16 cellular contexts compared by ENCODE assay signal in genomic region chr2:112229365-112229764, GRCh38. TPM values are rescaled to one million over a fixed set of nuclear protein-coding genes. Genes with fewer than 3 reads are reported as not detected.
A peak's percentile ranks its signal among the peaks of the same experiment; 100 is the strongest.
DNase-seq lines count a peak whose midpoint lies in the region; ATAC-seq, FAIRE-seq and TF ChIP-seq lines count a peak whose summit lies in the region.
"Had no signal": no experiment of that assay in that cellular context is flagged by ENCODE, and none has a peak within 500 bp of the region (broad histone marks: within the 10 kb centered on the region; RNA-seq: fewer than 3 reads in every experiment).

No MANE protein-coding gene starts in this region.

- H3K4me2 ChIP-seq in keratinocyte (ENCODE audit: control insufficient read depth, extremely low read depth, insufficient read depth, low read depth, low read length) = no peak overlapping the region

- dilution Hi-C loops in keratinocyte (cut with MboI; ENCODE audit: extremely low pct_ligation_motif_present, low sequenced_read_pairs) = no loop called here

- no peak overlapping the region for H3K9ac ChIP-seq in keratinocyte (ENCODE audit: control insufficient read depth, extremely low read depth, insufficient read depth, low read length)

- no peaks in the 10 kb centered on the region for H3K9me3 ChIP-seq in keratinocyte (ENCODE audit: control insufficient read depth, low read depth, low read length)
- H3K9me3 ChIP-seq: psoas muscle had no signal

- peak; percentile 94 for FAIRE-seq in keratinocyte (lab: Jason Lieb, UNC)

- no peak for ATAC-seq in GM18519 (IDR thresholded peaks at IDR 0.05; ENCODE audit: low FRiP score, unreplicated experiment)
- ATAC-seq in GM21528 (IDR thresholded peaks at IDR 0.05; ENCODE audit: low FRiP score, unreplicated experiment) = no peak
- ATAC-seq: stimulated activated naive CD8-positive, alpha-beta T cell treated with anti-CD3 and anti-CD28 coated beads, Interleukin-15, amount 100 ng/mL, for 72 hours had no signal

- no peak for TF ChIP-seq CTCF in keratinocyte (optimal IDR thresholded peaks at IDR 0.05 in 1 of 3, IDR thresholded peaks at IDR 0.05 in 1 of 3, conservative IDR thresholded peaks at IDR 0.05 in 1 of 3; ENCODE audit: extremely low read depth in 1 of 3, insufficient read depth in 2 of 3, low read length in 3 of 3)

- no peak overlapping the region for H3K27ac ChIP-seq in keratinocyte (ENCODE audit: control insufficient read depth, insufficient read depth, low read length)
- H3K27ac ChIP-seq: psoas muscle had no signal

- peaks cover 12% of the 10 kb centered on the region for H3K4me1 ChIP-seq in keratinocyte (ENCODE audit: control insufficient read depth, extremely low read depth, insufficient read depth, low read length)
- H3K4me1 ChIP-seq: psoas muscle had no signal

- H2AFZ ChIP-seq in keratinocyte (ENCODE audit: control insufficient read depth, low read length) = no peak overlapping the region

- H4K20me1 ChIP-seq in keratinocyte (ENCODE audit: control insufficient read depth, extremely low read depth, insufficient read depth, low read length) = no peaks in the 10 kb centered on the region

- H3K9me1 ChIP-seq in keratinocyte (ENCODE audit: control insufficient read depth, extremely low read depth, insufficient read depth, low read length) = no peaks in the 10 kb centered on the region

- H3K79me2 ChIP-seq in keratinocyte (ENCODE audit: control insufficient read depth, insufficient read depth, low read length) = no peaks in the 10 kb centered on the region

- peaks cover 0 to 3% of the 10 kb centered on the region in 2 experiments for H3K36me3 ChIP-seq in keratinocyte (ENCODE audit: control insufficient read depth in 2 of 2, extremely low read depth in 1 of 2, insufficient read depth in 2 of 2, low read length in 2 of 2)

- no peaks in the 10 kb centered on the region for H3K27me3 ChIP-seq in keratinocyte (ENCODE audit: control insufficient read depth, extremely low read depth, insufficient read depth, low read length)

- peak; percentile 94 for DNase-seq in DMS79 (lab: John Stamatoyannopoulos, UW)
- peak; percentile 93 for DNase-seq in NCI-H1105 treated with DMSO at 0.1 percent for 48 hours (lab: John Stamatoyannopoulos, UW)
- peak; percentile 1 for DNase-seq in amniotic epithelial cell (ENCODE audit: low read depth)
- DNase-seq in keratinocyte (ENCODE audit: low read depth, low spot score) = peak; percentile 84
- DNase-seq in stimulated activated CD4-positive, alpha-beta T cell treated with anti-CD3 and anti-CD28 coated beads, Interleukin-2, amount 100 ng/mL, for 48 hours = no peak
- DNase-seq in NCI-H526 treated with DMSO at 0.1 percent for 48 hours (lab: John Stamatoyannopoulos, UW) = no peak
- DNase-seq: activated CD8-positive, alpha-beta memory T cell treated with anti-CD3 and anti-CD28 coated beads, Interleukin-2, amount 50 U/mL, for 4 hours; CD4-positive, alpha-beta T cell; effector memory CD4-positive, alpha-beta T cell; IMR-90; NCI-H2029 treated with DMSO at 0.1 percent for 48 hours; psoas muscle; stimulated activated CD4-positive, alpha-beta T cell treated with anti-CD3 and anti-CD28 coated beads, Interleukin-4, amount 100 ng/mL, for 1 hour; stimulated activated naive CD8-positive, alpha-beta T cell treated with anti-CD3 and anti-CD28 coated beads, Interleukin-15, amount 100 ng/mL, for 72 hours had no signal

- H3K4me3 ChIP-seq in keratinocyte (ENCODE audit: control insufficient read depth in 2 of 3, extremely low read depth in 1 of 3, insufficient read depth in 2 of 3, low read depth in 1 of 3, low read length in 3 of 3) = no peak overlapping the region
- H3K4me3 ChIP-seq: psoas muscle had no signal

RNA-seq across cellular contexts. Expression of gene ZC3H8, which starts 25.5 kb away (rescaled TPM):
- 7.1 to 11.4 TPM (median 7.5 TPM) in 3 replicates for polyA plus RNA-seq in keratinocyte
- polyA plus RNA-seq in keratinocyte (2011; ENCODE audit: low read depth) = 85.9 TPM
- 6.0 and 9.7 TPM in 2 replicates for polyA plus RNA-seq in keratinocyte (2011; cell fraction: cytosol; rRNA removed)
- polyA plus RNA-seq in keratinocyte (2011; cell fraction: nucleus; rRNA removed) = 10.7 and 16.7 TPM in 2 replicates
- polyA plus RNA-seq in keratinocyte (2012; ENCODE audit: low replicate concordance) = 10.7 and 11.1 TPM in 2 replicates
- 1.1 to 5.8 TPM (median 2.2 TPM) in 3 replicates for polyA minus RNA-seq in keratinocyte
- polyA minus RNA-seq in keratinocyte (2011; cell fraction: cytosol; rRNA and poly(A)+ RNA removed) = 2.1 TPM
- 2.4 and 4.7 TPM in 2 replicates for polyA minus RNA-seq in keratinocyte (2011; cell fraction: nucleus; rRNA and poly(A)+ RNA removed)

RNA-seq across cellular contexts. Expression of gene ZC3H6, which starts 46.0 kb away (rescaled TPM):
- 0.51 to 1.0 TPM (median 0.75 TPM) in 3 replicates for polyA plus RNA-seq in keratinocyte
- polyA plus RNA-seq in keratinocyte (2011; ENCODE audit: low read depth) = 21.3 TPM
- 0.34 and 0.58 TPM in 2 replicates for polyA plus RNA-seq in keratinocyte (2011; cell fraction: cytosol; rRNA removed)
- 1.2 and 1.4 TPM in 2 replicates for polyA plus RNA-seq in keratinocyte (2011; cell fraction: nucleus; rRNA removed)
- 1.3 and 5.9 TPM in 2 replicates for polyA plus RNA-seq in keratinocyte (2012; ENCODE audit: low replicate concordance)
- polyA minus RNA-seq in keratinocyte = 0.62 to 1.4 TPM (median 1.2 TPM) in 3 replicates
- 0.38 TPM for polyA minus RNA-seq in keratinocyte (2011; cell fraction: cytosol; rRNA and poly(A)+ RNA removed)
- polyA minus RNA-seq in keratinocyte (2011; cell fraction: nucleus; rRNA and poly(A)+ RNA removed) = 0.74 and 2.3 TPM in 2 replicates

Comparison
In these comparisons a context has a peak if more than half of its experiments do, and no peak if none do; other contexts are left out.
1. DNase-seq: peak in DMS79 (single experiment), NCI-H1105 treated with DMSO at 0.1 percent for 48 hours (single experiment), amniotic epithelial cell (single experiment) and keratinocyte (single experiment); none in stimulated activated CD4-positive, alpha-beta T cell treated with anti-CD3 and anti-CD28 coated beads, Interleukin-2, amount 100 ng/mL, for 48 hours (0 of 2) and NCI-H526 treated with DMSO at 0.1 percent for 48 hours (single experiment).